In the genomic region with DNA sequence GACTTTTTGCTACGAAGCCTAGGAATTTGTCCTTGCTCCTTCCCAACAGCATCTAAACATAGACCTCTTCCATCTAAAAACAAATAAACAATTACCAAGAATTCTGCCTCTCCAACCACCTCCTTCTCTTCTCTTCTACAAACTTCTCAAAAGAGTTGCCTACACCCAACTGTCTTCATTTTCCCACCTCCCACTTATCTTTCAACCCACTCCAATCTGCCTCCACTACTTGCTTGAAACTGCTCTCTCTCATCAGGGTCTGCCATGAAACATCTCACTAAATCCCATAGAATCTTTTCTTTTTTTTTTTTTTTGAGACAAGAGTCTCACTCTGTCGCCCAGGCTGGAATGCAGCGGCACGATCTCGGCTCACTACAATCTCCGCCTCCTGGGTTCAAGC, we compare ENCODE assay signal across 1 cellular context.
TF ChIP-seq lines count a peak whose summit lies in the region.

No MANE protein-coding gene starts in this region.

TF ChIP-seq in IMR-90, 13 proteins besides CTCF, POLR2A, EP300 and RAD21 (continued from another document):
- TF ChIP-seq BHLHE40 (IDR thresholded peaks at IDR 0.05; ENCODE audit: low read depth, low read length), result no peak
